In the genomic region with DNA sequence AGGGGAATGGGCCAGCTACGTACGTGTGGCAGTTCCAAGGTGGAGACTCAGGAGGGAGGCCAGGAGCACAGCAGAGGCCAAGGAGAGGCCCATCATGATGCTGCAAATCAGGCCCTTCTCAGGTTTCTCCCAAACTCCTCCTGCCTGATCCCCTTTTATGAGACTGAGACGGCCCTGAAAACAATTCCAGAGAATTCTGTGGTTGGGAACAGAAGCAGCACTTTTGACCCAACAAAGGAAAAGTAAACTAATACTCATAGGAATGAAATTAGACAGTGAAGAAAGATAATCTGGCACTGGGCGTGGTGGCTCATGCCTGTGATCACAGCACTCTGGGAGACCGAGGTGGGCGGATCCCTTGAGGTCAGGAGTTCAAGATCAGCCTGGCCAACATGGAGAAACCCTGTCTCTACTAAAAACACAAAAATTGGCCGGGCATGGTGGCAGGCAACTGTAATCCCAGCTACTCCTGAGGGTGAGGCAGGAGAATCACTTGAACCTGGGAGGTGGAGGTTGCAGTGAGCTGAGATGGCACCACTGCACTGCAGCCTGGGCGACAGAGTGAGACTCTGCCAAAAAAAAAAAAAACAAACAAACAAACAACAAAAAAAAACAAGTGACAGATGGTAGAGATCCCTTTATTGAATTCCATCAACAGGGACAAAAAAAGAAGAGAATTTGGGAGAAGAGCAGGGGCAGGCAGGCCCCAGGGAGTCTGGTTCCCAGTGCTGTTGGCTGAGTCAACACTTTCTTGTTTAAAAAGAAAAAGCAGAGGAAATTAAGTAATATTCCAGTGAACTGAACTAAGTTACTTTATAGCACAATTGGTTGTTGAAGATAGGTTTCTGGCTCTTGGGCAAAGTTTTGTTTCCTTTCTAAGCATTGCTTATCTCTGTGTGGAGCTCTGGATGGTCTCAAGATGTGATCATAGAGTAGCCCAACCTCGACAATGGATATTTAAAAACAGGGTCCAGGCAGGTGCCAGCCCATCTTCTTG, we compare ENCODE assay signal across 11 cellular contexts. TPM values are rescaled to one million over a fixed set of nuclear protein-coding genes. Genes with fewer than 3 reads are reported as not detected.
DNase-seq lines count a peak whose midpoint lies in the region; ATAC-seq and TF ChIP-seq lines count a peak whose summit lies in the region.
"Had no signal": no experiment of that assay in that cellular context is flagged by ENCODE, and none has a peak within 500 bp of the region (broad histone marks: within the 10 kb centered on the region; RNA-seq: fewer than 3 reads in every experiment).

A gene with protein sequence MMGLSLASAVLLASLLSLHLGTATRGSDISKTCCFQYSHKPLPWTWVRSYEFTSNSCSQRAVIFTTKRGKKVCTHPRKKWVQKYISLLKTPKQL (minus strand): TSS at position 131 of the 997 bp plus-strand sequence. CDS start 35 bp downstream, at position 96.

- H3K4me3 ChIP-seq in AG04449 (ENCODE audit: low read depth, low read length) (no peak within 1 kb of the TSS), IMR-90 (ENCODE audit: insufficient read depth, low read depth, low read length) (no peak within 1 kb of the TSS)

- H3K27ac ChIP-seq in IMR-90 (ENCODE audit: insufficient read depth, low read length) = no peak within 1 kb of the TSS
- H3K27ac ChIP-seq: neutrophil had no signal

- no peaks in the 10 kb centered on the region for H3K36me3 ChIP-seq in IMR-90 (ENCODE audit: control insufficient read depth, insufficient read depth, low read length)
- H3K36me3 ChIP-seq: neutrophil had no signal

- dilution Hi-C loops in IMR-90 (cut with HindIII; ENCODE audit: low sequenced_read_pairs, unreplicated experiment) = no loop called here

- H2AFZ ChIP-seq in IMR-90 (replicated peaks; ENCODE audit: low read length, poor library complexity) = peak within 1 kb of the TSS; percentile 40

- H2BK5ac ChIP-seq in IMR-90 (ENCODE audit: low read depth, low read length, poor library complexity, severe bottlenecking) = no peak within 1 kb of the TSS

- H4K91ac ChIP-seq in IMR-90 (ENCODE audit: insufficient read depth, low read depth, low read length) = peak within 1 kb of the TSS; percentile 29; the same call in 1 of the 2 replicates

- no peak for TF ChIP-seq CTCF in AG04449 (IDR thresholded peaks at IDR 0.05; ENCODE audit: insufficient read depth, low read length, missing control alignments)
- TF ChIP-seq CTCF in IMR-90 (conservative IDR thresholded peaks at IDR 0.05; ENCODE audit: low read depth, low read length) = no peak

- POLR2A ChIA-PET in AG04449 (lab: Yijun Ruan, JAX) (no interaction called here), IMR-90 (lab: Charles Lee; ENCODE audit: unreplicated experiment) (no interaction called here)

- ATAC-seq in IMR-90 (ENCODE audit: low read depth) (peak; percentile 73), GM18867 (IDR thresholded peaks at IDR 0.05; ENCODE audit: unreplicated experiment) (no peak), GM21526 (IDR thresholded peaks at IDR 0.05; ENCODE audit: low FRiP score, unreplicated experiment) (no peak)

- BruUV-seq in IMR-90 (replicated peaks; lab: Mats Ljungman, UMichigan) = no TSS peak

- no peak within 1 kb of the TSS; the same call in 1 of the 2 replicates for H2BK20ac ChIP-seq in IMR-90 (ENCODE audit: low read depth, low read length)

- in situ Hi-C loops in IMR-90 (cut with MboI; ENCODE audit: low sequenced_read_pairs) = no loop called here

- H3K4me1 Mint-ChIP-seq in dendritic cell treated with granulocyte-macrophage colony-stimulating factor and Interleukin-4, amounts not matched to agents 40 ng/mL and 50 ng/mL, for 4 days (ENCODE audit: low read depth) = peaks cover 67% of the 10 kb centered on the region

- H3K9me3 ChIP-seq in IMR-90 (ENCODE audit: control insufficient read depth, insufficient read depth, low read length) = no peaks in the 10 kb centered on the region
- H3K9me3 ChIP-seq: neutrophil had no signal

- H3K4ac ChIP-seq in IMR-90 (ENCODE audit: low read depth, low read length) = no peak within 1 kb of the TSS

- peaks cover 21% of the 10 kb centered on the region for H3K36me3 Mint-ChIP-seq in dendritic cell treated with granulocyte-macrophage colony-stimulating factor and Interleukin-4, amounts not matched to agents 40 ng/mL and 50 ng/mL, for 4 days (ENCODE audit: low read depth)

- H3K27me3 Mint-ChIP-seq in dendritic cell treated with granulocyte-macrophage colony-stimulating factor and Interleukin-4, amounts not matched to agents 40 ng/mL and 50 ng/mL, for 4 days = no peaks in the 10 kb centered on the region
- H3K27me3 Mint-ChIP-seq: stimulated activated naive CD8-positive, alpha-beta T cell treated with anti-CD3 and anti-CD28 coated beads, Interleukin-15, Interleukin-2, amounts not matched to agents 100 ng/mL and 50 ng/mL, for 24 hours had no signal

- no peak within 1 kb of the TSS for H4K5ac ChIP-seq in IMR-90 (ENCODE audit: low read depth, low read length)

- no peak within 1 kb of the TSS for H3K14ac ChIP-seq in IMR-90 (replicated peaks; ENCODE audit: low read depth, low read length)

- H3K9me1 ChIP-seq in IMR-90 (ENCODE audit: insufficient read depth, low read length) = no peaks in the 10 kb centered on the region

- no peak within 1 kb of the TSS for H3K23ac ChIP-seq in IMR-90 (ENCODE audit: low read depth, low read length)

- peak within 1 kb of the TSS; percentile 68 for H3K4me3 Mint-ChIP-seq in dendritic cell treated with granulocyte-macrophage colony-stimulating factor and Interleukin-4, amounts not matched to agents 40 ng/mL and 50 ng/mL, for 4 days
- H3K4me3 Mint-ChIP-seq: stimulated activated naive CD8-positive, alpha-beta T cell treated with anti-CD3 and anti-CD28 coated beads, Interleukin-15, Interleukin-2, amounts not matched to agents 100 ng/mL and 50 ng/mL, for 24 hours had no signal

- H3K56ac ChIP-seq in IMR-90 (ENCODE audit: extremely low read depth, insufficient read depth, low read length) = no peak within 1 kb of the TSS

- H3K9me3 Mint-ChIP-seq in dendritic cell treated with granulocyte-macrophage colony-stimulating factor and Interleukin-4, amounts not matched to agents 40 ng/mL and 50 ng/mL, for 4 days = no peaks in the 10 kb centered on the region
- H3K9me3 Mint-ChIP-seq: stimulated activated naive CD8-positive, alpha-beta T cell treated with anti-CD3 and anti-CD28 coated beads, Interleukin-15, Interleukin-2, amounts not matched to agents 100 ng/mL and 50 ng/mL, for 24 hours had no signal

- H3K79me1 ChIP-seq in IMR-90 (ENCODE audit: low read depth in 1 of 2, low read length in 2 of 2) = no peaks in the 10 kb centered on the region

- H2BK120ac ChIP-seq in IMR-90 (ENCODE audit: low read depth, low read length) = no peak within 1 kb of the TSS

- H3K9ac ChIP-seq in IMR-90 (ENCODE audit: low read depth, low read length) = no peak within 1 kb of the TSS

- WGBS in IMR-90 (ENCODE audit: extremely low coverage in 2 of 2, insufficient read length in 1 of 2), 2 experiments = 40% methylated on average over 2 of the region's 9 CpGs; no CpG with 5 or more reads in 1 of the 2 experiments

- H3K18ac ChIP-seq in IMR-90 (ENCODE audit: low read depth, low read length) = no peak within 1 kb of the TSS

- intact Hi-C loops in IMR-90 (cut with micrococcal nuclease) = loop anchor here (1.0 kb wide), 1 partner anchor 89 kb away; no protein-coding TSS in a partner anchor
- intact Hi-C loops in dendritic cell treated with granulocyte-macrophage colony-stimulating factor and Interleukin-4, amounts not matched to agents 40 ng/mL and 50 ng/mL, for 4 days (cut with micrococcal nuclease) = no loop called here

- H4K20me1 ChIP-seq in IMR-90 (ENCODE audit: insufficient read depth, low read length) = no peaks in the 10 kb centered on the region

- DNase-seq in AG04449 (ENCODE audit: low read depth, low spot score) = peak; percentile 40
- peak; percentile 79 for DNase-seq in IMR-90
- DNase-seq in mucosa of gallbladder (ENCODE audit: low spot score) = peak; percentile 35
- DNase-seq in 8988T = no peak
- no peak for DNase-seq in T-helper 1 cell

- peaks cover 3% of the 10 kb centered on the region; the same call in 1 of the 2 replicates for H3K4me1 ChIP-seq in IMR-90 (ENCODE audit: control insufficient read depth, insufficient read depth, low read length)

- H2AK9ac ChIP-seq in IMR-90 (replicated peaks; ENCODE audit: low read depth, low read length, poor library complexity) = peak within 1 kb of the TSS; percentile 0

- CTCF ChIA-PET in AG04449 (lab: Yijun Ruan, JAX) = interaction anchor here (1.3 kb wide), 1 partner anchor 248 kb away, joined by 4 read pairs; no protein-coding TSS in a partner anchor
- CTCF ChIA-PET in IMR-90 (lab: Yijun Ruan, JAX) = no interaction called here

- H3K4me2 ChIP-seq in IMR-90 (ENCODE audit: low read depth, low read length) = no peak within 1 kb of the TSS

- H4K8ac ChIP-seq in IMR-90 (ENCODE audit: low read depth in 2 of 2, low read length in 2 of 2) = no peak within 1 kb of the TSS

- no peak within 1 kb of the TSS; the same call in 2 of the 3 replicates for H2BK15ac ChIP-seq in IMR-90 (ENCODE audit: low read depth, low read length)

- no peak for TF ChIP-seq POLR2A in IMR-90 (IDR thresholded peaks at IDR 0.05; ENCODE audit: low read depth, low read length)

- peak within 1 kb of the TSS; percentile 23; the same call in 1 of the 2 replicates for H2AK5ac ChIP-seq in IMR-90 (ENCODE audit: low read depth, low read length)

- peaks cover 7% of the 10 kb centered on the region for H3K27me3 ChIP-seq in IMR-90 (ENCODE audit: control insufficient read depth, insufficient read depth, low read length)
- H3K27me3 ChIP-seq: neutrophil had no signal

- TF ChIP-seq RAD21 in IMR-90 (IDR thresholded peaks at IDR 0.05; ENCODE audit: low read length) = no peak

- H3K27ac Mint-ChIP-seq in dendritic cell treated with granulocyte-macrophage colony-stimulating factor and Interleukin-4, amounts not matched to agents 40 ng/mL and 50 ng/mL, for 4 days = peak within 1 kb of the TSS; percentile 91
- H3K27ac Mint-ChIP-seq: stimulated activated naive CD8-positive, alpha-beta T cell treated with anti-CD3 and anti-CD28 coated beads, Interleukin-15, Interleukin-2, amounts not matched to agents 100 ng/mL and 50 ng/mL, for 24 hours had no signal

TF ChIP-seq in IMR-90, 13 proteins besides CTCF, POLR2A, EP300 and RAD21 (continues in another document):
- TF ChIP-seq RFX5 (IDR thresholded peaks at IDR 0.05; ENCODE audit: low read depth, low read length) (no peak), MAFK (IDR thresholded peaks at IDR 0.05; ENCODE audit: low read depth, low read length) (peak; percentile 49), RCOR1 (IDR thresholded peaks at IDR 0.05; ENCODE audit: insufficient replicate concordance, low read length) (no peak), NFE2L2 (IDR thresholded peaks at IDR 0.05; ENCODE audit: low read depth, low read length) (peak; percentile 38; the same call in 1 of the 2 replicates), CEBPB (IDR thresholded peaks at IDR 0.05; ENCODE audit: low read depth, low read length) (no peak), SMC3 (IDR thresholded peaks at IDR 0.05; ENCODE audit: low read depth, low read length) (no peak), FOS (IDR thresholded peaks at IDR 0.05; ENCODE audit: low read depth, low read length) (no peak)

RNA-seq across cellular contexts. Expression of the gene that starts here (rescaled TPM):
- not detected in 2 replicates for total RNA-seq in IMR-90 (2012; rRNA removed)
- not detected in 2 replicates for polyA plus RNA-seq in IMR-90 (2012; rRNA removed)
- 0.28 TPM in 1 of 2 replicates, not detected in the other for polyA plus RNA-seq in IMR-90 (2012; cell fraction: cytosol; rRNA removed)
- 0.34 TPM in 1 of 2 replicates, not detected in the other for polyA plus RNA-seq in IMR-90 (2012; cell fraction: nucleus; rRNA removed; ENCODE audit: low replicate concordance)
- 0.89 TPM for total RNA-seq in mucosa of gallbladder
- total RNA-seq: endothelial cell of umbilical vein had no signal
- polyA plus RNA-seq: endothelial cell of umbilical vein had no signal

Comparison
In these comparisons a context has a peak if more than half of its experiments do, and no peak if none do; other contexts are left out.
1. Peak in DNase-seq and ATAC-seq in IMR-90; RNA of the gene not detected or under 1 TPM.
2. Peak in DNase-seq in mucosa of gallbladder; RNA of the gene not detected or under 1 TPM.